Comparison of ENCODE assay signal across 15 cellular contexts in the genomic region with DNA sequence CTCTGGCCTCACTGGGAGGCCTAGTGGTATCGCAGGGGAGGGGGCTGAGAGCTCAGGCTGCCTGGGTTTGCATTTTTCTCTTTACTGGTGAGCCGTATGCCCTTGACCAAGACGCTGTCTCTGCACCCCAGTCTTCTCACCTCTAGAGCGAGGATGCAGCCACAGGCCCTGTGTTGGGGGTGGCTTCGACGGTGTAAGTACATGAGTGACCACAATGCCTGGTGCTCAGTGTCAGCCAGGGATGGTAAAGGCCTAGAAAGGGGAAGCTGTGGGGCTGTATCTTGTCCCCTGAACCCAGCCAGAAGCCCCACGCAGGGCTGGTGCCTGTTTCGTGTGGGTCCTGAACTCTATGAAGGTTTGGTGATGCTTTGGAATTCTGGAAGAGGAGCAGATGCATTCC. TPM values are rescaled to one million over a fixed set of nuclear protein-coding genes. Genes with fewer than 3 reads are reported as not detected.
DNase-seq lines count a peak whose midpoint lies in the region; ATAC-seq and TF ChIP-seq lines count a peak whose summit lies in the region.
"Had no signal": no experiment of that assay in that cellular context is flagged by ENCODE, and none has a peak within 500 bp of the region (broad histone marks: within the 10 kb centered on the region; RNA-seq: fewer than 3 reads in every experiment).

No MANE protein-coding gene starts in this region.

- H3K4me1 Mint-ChIP-seq in MCF 10A (ENCODE audit: insufficient read depth, unreplicated experiment) = peaks cover 19% of the 10 kb centered on the region
- H3K4me1 Mint-ChIP-seq: activated CD8-positive, alpha-beta memory T cell treated with anti-CD3 and anti-CD28 coated beads, Interleukin-2, amount 10 ng/mL, durations not matched to agents 7 days and 5 days; naive thymus-derived CD8-positive, alpha-beta T cell had no signal

- H2BK120ac ChIP-seq in mesendoderm (ENCODE audit: low read depth, low read length) = peak overlapping the region; percentile 7

- no CpG with 5 or more reads among the region's 8 CpGs for WGBS in mesendoderm (ENCODE audit: extremely low coverage, insufficient coverage, low lambda C conversion rate)

- no peaks in the 10 kb centered on the region for H3K27me3 ChIP-seq in HUES6 (ENCODE audit: control insufficient read depth, insufficient read depth, low read length)
- no peaks in the 10 kb centered on the region for H3K27me3 ChIP-seq in mesendoderm (ENCODE audit: insufficient read depth, low read length, poor library complexity)
- no peaks in the 10 kb centered on the region for H3K27me3 ChIP-seq in subcutaneous abdominal adipose tissue (ENCODE audit: control insufficient read depth in 5 of 5, insufficient read depth in 4 of 5, low read length in 5 of 5)

- H3K36me3 ChIP-seq in HUES6 (ENCODE audit: control insufficient read depth, insufficient read depth, low read length) = no peaks in the 10 kb centered on the region; the same call in 1 of the 2 replicates
- no peaks in the 10 kb centered on the region for H3K36me3 ChIP-seq in mesendoderm (ENCODE audit: control insufficient read depth, insufficient read depth, low read length)
- H3K36me3 ChIP-seq in subcutaneous abdominal adipose tissue (ENCODE audit: control insufficient read depth in 5 of 5, insufficient read depth in 5 of 5, low read length in 5 of 5) = peaks cover 5 to 21% (median 13%) of the 10 kb centered on the region in 5 donors

- H3K36me3 Mint-ChIP-seq in MCF 10A (ENCODE audit: insufficient read depth, unreplicated experiment) = no peaks in the 10 kb centered on the region
- H3K36me3 Mint-ChIP-seq: activated CD8-positive, alpha-beta memory T cell treated with anti-CD3 and anti-CD28 coated beads, Interleukin-2, amount 10 ng/mL, durations not matched to agents 7 days and 5 days; activated naive CD4-positive, alpha-beta T cell treated with anti-CD3 and anti-CD28 coated beads, Interleukin-2, amount 50 U/mL, for 72 hours; naive thymus-derived CD8-positive, alpha-beta T cell had no signal

- H3K27ac Mint-ChIP-seq in MCF 10A (ENCODE audit: low read depth, unreplicated experiment) = peak overlapping the region; percentile 70
- H3K27ac Mint-ChIP-seq: activated CD8-positive, alpha-beta memory T cell treated with anti-CD3 and anti-CD28 coated beads, Interleukin-2, amount 10 ng/mL, durations not matched to agents 7 days and 5 days; activated naive CD4-positive, alpha-beta T cell treated with anti-CD3 and anti-CD28 coated beads, Interleukin-2, amount 50 U/mL, for 72 hours; B cell; naive thymus-derived CD8-positive, alpha-beta T cell had no signal

- peak overlapping the region; percentile 0 for H3K4ac ChIP-seq in mesendoderm (ENCODE audit: low read depth, low read length)

- H3K9me3 ChIP-seq in HUES6 (ENCODE audit: control insufficient read depth, insufficient read depth, low read depth, low read length) (no peaks in the 10 kb centered on the region), subcutaneous abdominal adipose tissue (ENCODE audit: control insufficient read depth in 5 of 5, low read length in 5 of 5) (no peaks in the 10 kb centered on the region)

- peak overlapping the region; percentile 8 for H2BK5ac ChIP-seq in mesendoderm (ENCODE audit: low read length)

- no peaks in the 10 kb centered on the region for H3K27me3 Mint-ChIP-seq in MCF 10A (ENCODE audit: insufficient read depth, unreplicated experiment)
- H3K27me3 Mint-ChIP-seq: activated CD8-positive, alpha-beta memory T cell treated with anti-CD3 and anti-CD28 coated beads, Interleukin-2, amount 10 ng/mL, durations not matched to agents 7 days and 5 days had no signal

- peak overlapping the region; percentile 2 for H2AK5ac ChIP-seq in mesendoderm (ENCODE audit: low read length)

- no peak for TF ChIP-seq CTCF in MCF 10A (IDR thresholded peaks at IDR 0.05; ENCODE audit: unreplicated experiment)

- no peak overlapping the region for H3K23ac ChIP-seq in mesendoderm (ENCODE audit: low read length)

- H3K4me1 ChIP-seq in HUES6 (ENCODE audit: control insufficient read depth, insufficient read depth, low read length) = peaks cover 32% of the 10 kb centered on the region
- peaks cover 8% of the 10 kb centered on the region for H3K4me1 ChIP-seq in mesendoderm (ENCODE audit: control insufficient read depth, low read depth, low read length)
- H3K4me1 ChIP-seq in subcutaneous abdominal adipose tissue (ENCODE audit: control insufficient read depth in 5 of 5, insufficient read depth in 5 of 5, low read length in 5 of 5) = peaks cover 0 to 30% (median 29%) of the 10 kb centered on the region in 5 donors

- no peak overlapping the region for H4K8ac ChIP-seq in mesendoderm (ENCODE audit: low read depth, low read length)

- peak overlapping the region; percentile 51 for H3K56ac ChIP-seq in mesendoderm (ENCODE audit: low read length)

- CTCF ChIA-PET in MCF 10A (lab: Yijun Ruan, JAX) = interaction anchor here (0.6 to 6.1 kb wide), 4 partner anchors 22 to 89 kb away, joined by 3 to 45 read pairs (median 4); no protein-coding TSS in a partner anchor

- intact Hi-C loops in MCF 10A (cut with micrococcal nuclease) = loop anchor here (5.0 kb wide), 1 partner anchor 88 kb away; no protein-coding TSS in a partner anchor

- H3K9ac ChIP-seq in HUES6 (ENCODE audit: low read length) (no peak overlapping the region), mesendoderm (ENCODE audit: low read length) (no peak overlapping the region), subcutaneous abdominal adipose tissue (ENCODE audit: low read length in 5 of 5) (peak overlapping the region in 2 of 5 donors; percentile 72 to 76)

- peak overlapping the region; percentile 68 for H3K4me3 Mint-ChIP-seq in MCF 10A (ENCODE audit: unreplicated experiment)
- H3K4me3 Mint-ChIP-seq: activated CD8-positive, alpha-beta memory T cell treated with anti-CD3 and anti-CD28 coated beads, Interleukin-2, amount 10 ng/mL, durations not matched to agents 7 days and 5 days; B cell; naive thymus-derived CD8-positive, alpha-beta T cell had no signal

- ATAC-seq in GM21390 (IDR thresholded peaks at IDR 0.05; ENCODE audit: unreplicated experiment) (no peak), HG02642 (IDR thresholded peaks at IDR 0.05; ENCODE audit: poor library complexity, unreplicated experiment) (no peak)
- ATAC-seq: activated CD8-positive, alpha-beta memory T cell treated with anti-CD3 and anti-CD28 coated beads, Interleukin-2, amount 10 ng/mL, durations not matched to agents 7 days and 5 days; activated naive CD4-positive, alpha-beta T cell treated with anti-CD3 and anti-CD28 coated beads, Interleukin-2, amount 50 U/mL, for 72 hours; naive thymus-derived CD8-positive, alpha-beta T cell had no signal

- H4K5ac ChIP-seq in mesendoderm (ENCODE audit: low read length) = no peak overlapping the region

- no peak for DNase-seq in MCF 10A (ENCODE audit: unreplicated experiment)
- DNase-seq in mesendoderm = no peak
- no peak for DNase-seq in iPS-NIHi11 (ENCODE audit: low spot score)
- no peak for DNase-seq in C1 segment of cervical spinal cord (lab: John Stamatoyannopoulos, UW)
- DNase-seq: activated CD8-positive, alpha-beta memory T cell treated with anti-CD3 and anti-CD28 coated beads, Interleukin-2, amount 10 ng/mL, durations not matched to agents 7 days and 5 days; GOT3; naive thymus-derived CD8-positive, alpha-beta T cell; NCI-H1417; NCI-H524 treated with DMSO at 0.1 percent for 48 hours had no signal

- H3K79me1 ChIP-seq in mesendoderm (ENCODE audit: low read length) = no peaks in the 10 kb centered on the region

- H3K79me2 ChIP-seq in mesendoderm (ENCODE audit: control insufficient read depth, insufficient read depth, low read length) = no peaks in the 10 kb centered on the region

- no TSS peak for BruUV-seq in MCF 10A (replicated peaks; lab: Mats Ljungman, UMichigan)

- H3K18ac ChIP-seq in mesendoderm (ENCODE audit: low read length) = no peak overlapping the region

- POLR2A ChIA-PET in MCF 10A (lab: Yijun Ruan, JAX) = interaction anchor here (0.9 to 1.4 kb wide), 2 partner anchors 14 to 18 kb away, joined by 3 to 4 read pairs; no protein-coding TSS in a partner anchor

- H3K9me3 Mint-ChIP-seq in MCF 10A (ENCODE audit: unreplicated experiment) = no peaks in the 10 kb centered on the region
- H3K9me3 Mint-ChIP-seq: activated naive CD4-positive, alpha-beta T cell treated with anti-CD3 and anti-CD28 coated beads, Interleukin-2, amount 50 U/mL, for 72 hours; naive thymus-derived CD8-positive, alpha-beta T cell had no signal

- H3K4me3 ChIP-seq in HUES6 (ENCODE audit: low read depth, low read length) = no peak overlapping the region
- no peak overlapping the region for H3K4me3 ChIP-seq in mesendoderm (ENCODE audit: low read length)
- no peak overlapping the region for H3K4me3 ChIP-seq in subcutaneous abdominal adipose tissue (ENCODE audit: low read depth in 1 of 5, low read length in 5 of 5)

- H3K4me2 ChIP-seq in mesendoderm (ENCODE audit: low read length) = no peak overlapping the region

- H3K27ac ChIP-seq in HUES6 (ENCODE audit: low read depth, low read length) (peak overlapping the region; percentile 69; the same call in 1 of the 2 replicates), mesendoderm (ENCODE audit: low read depth, low read length) (peak overlapping the region; percentile 96), subcutaneous abdominal adipose tissue (ENCODE audit: low read depth, low read length) (peak overlapping the region; percentile 96)

- H2BK15ac ChIP-seq in mesendoderm (replicated peaks; ENCODE audit: low read depth) = no peak overlapping the region

RNA-seq across cellular contexts. Expression of gene SYNM, which starts 19.8 kb away (rescaled TPM):
- 0.12 TPM in 2 replicates for total RNA-seq in MCF 10A (2022)
- 1.8 TPM for polyA plus RNA-seq in mesendoderm (2013, experiment 1 of 2)
- polyA plus RNA-seq in mesendoderm (2013, experiment 2 of 2) = 1.8 TPM
